ENCODE assay signal across 1 cellular context in genomic region chr14:34873591-34874385, GRCh38.
TF ChIP-seq lines count a peak whose summit lies in the region.

No MANE protein-coding gene starts in this region.

TF ChIP-seq in WTC11, 78 proteins besides CTCF, POLR2A, EP300 and RAD21 (continued from another document):
- TF ChIP-seq ZNF138 (CRISPR knock-in tag; conservative IDR thresholded peaks at IDR 0.05) (no peak), ZNF263 (CRISPR knock-in tag; IDR thresholded peaks at IDR 0.05; ENCODE audit: low read depth) (no peak), ZBTB21 (CRISPR knock-in tag; IDR thresholded peaks at IDR 0.05; ENCODE audit: borderline replicate concordance) (no peak), ARID4B (CRISPR knock-in tag; IDR thresholded peaks at IDR 0.05; ENCODE audit: borderline replicate concordance) (no peak; the same call in 1 of the 2 replicates)
TF ChIP-seq in WTC11: peak in this region for 13.
